Comparison of ENCODE assay signal across 8 cellular contexts in genomic region chr1:167936930-167937708, GRCh38. TPM values are rescaled to one million over a fixed set of nuclear protein-coding genes. Genes with fewer than 3 reads are reported as not detected.
A peak's percentile ranks its signal among the peaks of the same experiment; 100 is the strongest.
DNase-seq lines count a peak whose midpoint lies in the region; ATAC-seq and TF ChIP-seq lines count a peak whose summit lies in the region.

Gene MPC2 (minus strand): TSS chr1:167937072. CDS start chr1:167935841, 1,231 bp downstream.

- no peak for TF ChIP-seq CTCF in gastroesophageal sphincter (IDR thresholded peaks at IDR 0.05)

- peak within 1 kb of the TSS; percentile 100 for H3K27ac Mint-ChIP-seq in activated naive CD4-positive, alpha-beta T cell treated with anti-CD3 and anti-CD28 coated beads for 36 hours

- ATAC-seq in GM21576 (IDR thresholded peaks at IDR 0.05; ENCODE audit: unreplicated experiment) (peak; percentile 16), gastroesophageal sphincter (peak; percentile 1)

- H3K4me3 Mint-ChIP-seq in activated naive CD4-positive, alpha-beta T cell treated with anti-CD3 and anti-CD28 coated beads for 36 hours, result peak within 1 kb of the TSS; percentile 85

- no peak for TF ChIP-seq EP300 in gastroesophageal sphincter (IDR thresholded peaks at IDR 0.05)

- H3K36me3 Mint-ChIP-seq in activated naive CD4-positive, alpha-beta T cell treated with anti-CD3 and anti-CD28 coated beads for 36 hours (ENCODE audit: low read depth), result peaks cover 1% of the 10 kb centered on the region

- no peak for TF ChIP-seq POLR2A in gastroesophageal sphincter (IDR thresholded peaks at IDR 0.05)

- peak within 1 kb of the TSS; percentile 77 for H3K4me3 ChIP-seq in Karpas-422 (ENCODE audit: low read length)
- peak within 1 kb of the TSS; percentile 95 to 100 for H3K4me3 ChIP-seq in gastroesophageal sphincter

- peaks cover 90% of the 10 kb centered on the region for H3K79me2 ChIP-seq in Karpas-422 (ENCODE audit: low read length)

- H3K4me1 ChIP-seq in Karpas-422 (ENCODE audit: low read length), result peaks cover 32% of the 10 kb centered on the region
- H3K4me1 ChIP-seq in gastroesophageal sphincter, result peaks cover 0 to 69% (median 7%) of the 10 kb centered on the region in 3 donors

- DNase-seq in Caki2 (ENCODE audit: low read depth) (peak; percentile 61), Karpas-422 (peak; percentile 86), SHP77 (lab: John Stamatoyannopoulos, UW) (peak; percentile 45 to 75), nucleus accumbens (lab: John Stamatoyannopoulos, UW) (peak in 41 of 56 donors; percentile 15 to 67 (median 49)), superior temporal gyrus (ENCODE audit: extremely low spot score) (peak; percentile 62)
- DNase-seq in activated naive CD4-positive, alpha-beta T cell treated with anti-CD3 and anti-CD28 coated beads for 36 hours, result peak; percentile 67

- H3K27ac ChIP-seq in Karpas-422 (ENCODE audit: low read length) (peak within 1 kb of the TSS; percentile 91), gastroesophageal sphincter (peak within 1 kb of the TSS; percentile 89 to 99 (median 98))

- no peaks in the 10 kb centered on the region for H3K9me2 ChIP-seq in Karpas-422 (replicated peaks; ENCODE audit: insufficient read depth, low read length)

- peak within 1 kb of the TSS; percentile 83 for H3K9ac ChIP-seq in Karpas-422 (ENCODE audit: low read length)

- H3K9me3 Mint-ChIP-seq in activated naive CD4-positive, alpha-beta T cell treated with anti-CD3 and anti-CD28 coated beads for 36 hours, result no peaks in the 10 kb centered on the region

- H2AFZ ChIP-seq in Karpas-422 (ENCODE audit: low read length), result peak within 1 kb of the TSS; percentile 56; the same call in 1 of the 2 replicates

- no peaks in the 10 kb centered on the region for H4K20me1 ChIP-seq in Karpas-422 (ENCODE audit: insufficient read depth, low read depth, low read length)

- peak within 1 kb of the TSS; percentile 92 for H3K4me2 ChIP-seq in Karpas-422 (ENCODE audit: low read depth, low read length, poor library complexity, severe bottlenecking)

- in situ Hi-C loops in Caki2 (cut with HindIII; ENCODE audit: low pct_unique_long_range_greater_than_20kb, low sequenced_read_pairs), result no loop called here

- H3K4me1 Mint-ChIP-seq in activated naive CD4-positive, alpha-beta T cell treated with anti-CD3 and anti-CD28 coated beads for 36 hours (ENCODE audit: low read depth), result peaks cover 39% of the 10 kb centered on the region

- peaks cover 12% of the 10 kb centered on the region for H3K36me3 ChIP-seq in Karpas-422 (ENCODE audit: insufficient read depth, low read length)
- H3K36me3 ChIP-seq in gastroesophageal sphincter, result no peaks in the 10 kb centered on the region

- CTCF ChIA-PET in activated naive CD4-positive, alpha-beta T cell treated with anti-CD3 and anti-CD28 coated beads for 36 hours (lab: Charles Lee), result no interaction called here

- intact Hi-C loops in activated naive CD4-positive, alpha-beta T cell treated with anti-CD3 and anti-CD28 coated beads for 36 hours (cut with micrococcal nuclease), result loop anchor here (1.0 to 10.0 kb wide), 13 partner anchors 134 to 1958 kb away; partner anchors contain the start of genes CD247, CREG1, POU2F1 and RCSD1

- 0 to 1% methylated on average over 9 to 14 of the region's 51 CpGs for WGBS in gastroesophageal sphincter (ENCODE audit: low coverage in 1 of 2), 2 donors

- H3K9me3 ChIP-seq in Karpas-422 (ENCODE audit: low read length) (no peaks in the 10 kb centered on the region), gastroesophageal sphincter (no peaks in the 10 kb centered on the region)

- H3K27me3 Mint-ChIP-seq in activated naive CD4-positive, alpha-beta T cell treated with anti-CD3 and anti-CD28 coated beads for 36 hours (ENCODE audit: low read depth), result no peaks in the 10 kb centered on the region

- H3K27me3 ChIP-seq in Karpas-422 (ENCODE audit: low read length) (no peaks in the 10 kb centered on the region), gastroesophageal sphincter (no peaks in the 10 kb centered on the region)

RNA-seq across cellular contexts. Expression of gene MPC2, which starts in this region (rescaled TPM):
- 265 and 267 TPM in 2 replicates for total RNA-seq in Caki2 (2014; rRNA removed; shearing (Covaris generic); ENCODE audit: low replicate concordance)
- 44.7 and 68.2 TPM in 2 replicates for total RNA-seq in Karpas-422 (2014; rRNA removed; shearing (Covaris generic); ENCODE audit: low replicate concordance)
- total RNA-seq in activated naive CD4-positive, alpha-beta T cell treated with anti-CD3 and anti-CD28 coated beads for 36 hours, result 10 to 100 TPM; 69.7 to 70.2 TPM
- 100 to 1,000 TPM in 1 of 4 donors, 10 to 100 TPM in 3; 43.8 to 102 (median 58.5) TPM for total RNA-seq in gastroesophageal sphincter

Comparison
In these comparisons a context has a peak if more than half of its experiments do, and no peak if none do; other contexts are left out.
1. Peak in every context shown above with its lines: DNase-seq, ATAC-seq, H3K4me3 ChIP-seq and H3K27ac ChIP-seq.